ENCODE assay signal across 13 cellular contexts in the genomic region with DNA sequence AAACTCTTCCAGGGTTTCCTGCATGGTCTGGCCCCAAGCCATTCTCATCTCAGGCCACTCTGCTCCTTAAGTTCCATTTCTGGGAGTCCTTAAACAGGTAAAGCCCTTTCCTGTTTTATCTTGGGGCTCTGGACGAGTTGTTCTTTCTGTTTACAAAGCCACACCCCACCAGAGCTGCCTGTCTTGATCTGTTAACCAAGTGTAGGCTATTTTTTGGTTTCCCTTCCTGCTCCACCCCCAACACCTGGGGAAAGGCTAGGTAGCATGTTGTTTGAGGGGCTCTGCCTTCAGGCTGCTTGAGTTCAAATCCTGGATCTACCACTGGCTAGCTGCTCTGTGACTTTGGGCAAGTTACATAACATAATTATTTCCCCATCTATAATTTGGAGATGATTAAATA. TPM values are rescaled to one million over a fixed set of nuclear protein-coding genes. Genes with fewer than 3 reads are reported as not detected.
DNase-seq lines count a peak whose midpoint lies in the region; ATAC-seq and TF ChIP-seq lines count a peak whose summit lies in the region.
"Had no signal": no experiment of that assay in that cellular context is flagged by ENCODE, and none has a peak within 500 bp of the region (broad histone marks: within the 10 kb centered on the region; RNA-seq: fewer than 3 reads in every experiment).

No MANE protein-coding gene starts in this region.

- peak overlapping the region; percentile 16 for H2AFZ ChIP-seq in SU-DHL-6 (ENCODE audit: low read depth, low read length, severe bottlenecking)

- DNase-seq in germinal center (ENCODE audit: low spot score) (peak; percentile 25), brain microvascular endothelial cell (no peak), left lobe of liver (ENCODE audit: low spot score) (no peak)
- DNase-seq: endodermal cell; HCEC 1CT; NCI-H1105; NK-92 treated with Interleukin-12 subunit alpha and Interleukin-12 subunit beta, amount 100 ng/mL, for 24 hours had no signal

- H3K9me3 ChIP-seq in ES-I3 (ENCODE audit: control insufficient read depth, insufficient read depth, low read length) = no peaks in the 10 kb centered on the region
- no peaks in the 10 kb centered on the region for H3K9me3 ChIP-seq in SU-DHL-6 (ENCODE audit: insufficient read depth, low read length)
- H3K9me3 ChIP-seq: neutrophil had no signal

- TF ChIP-seq CTCF in 22Rv1 (IDR thresholded peaks at IDR 0.05) = no peak
- TF ChIP-seq CTCF in SU-DHL-6 (IDR thresholded peaks at IDR 0.05; ENCODE audit: insufficient read depth, low read length, poor library complexity, severe bottlenecking) = no peak
- no peak for TF ChIP-seq CTCF in brain microvascular endothelial cell (IDR thresholded peaks at IDR 0.05; ENCODE audit: low read depth, low read length, missing control alignments)

- H3K27me3 ChIP-seq in SU-DHL-6 (ENCODE audit: low read length) = no peaks in the 10 kb centered on the region
- H3K27me3 ChIP-seq in brain microvascular endothelial cell (replicated peaks) = no peaks in the 10 kb centered on the region

- H3K27ac ChIP-seq in 22Rv1 (peak overlapping the region; percentile 89; the same call in 1 of the 2 replicates), SU-DHL-6 (ENCODE audit: low read depth, low read length) (no peak overlapping the region), brain microvascular endothelial cell (no peak overlapping the region)
- H3K27ac ChIP-seq: neutrophil had no signal

- H3K4me1 ChIP-seq in ES-I3 (ENCODE audit: insufficient read depth, low read length) = peaks cover 19% of the 10 kb centered on the region

- H3K4me2 ChIP-seq in SU-DHL-6 (ENCODE audit: low read depth, low read length, poor library complexity, severe bottlenecking) = peak overlapping the region; percentile 54

- in situ Hi-C loops in brain microvascular endothelial cell (cut with HindIII; ENCODE audit: low pct_ligation_motif_present, low sequenced_read_pairs) = no loop called here

- H3K4me3 ChIP-seq in SU-DHL-6 (ENCODE audit: insufficient read depth, low read length, poor library complexity, severe bottlenecking) (peak overlapping the region; percentile 49), brain microvascular endothelial cell (ENCODE audit: low read depth, low read length) (no peak overlapping the region)

- no peaks in the 10 kb centered on the region for H3K9me2 ChIP-seq in SU-DHL-6 (replicated peaks; ENCODE audit: insufficient read depth, low read length)

- H3K36me3 ChIP-seq in ES-I3 (ENCODE audit: insufficient read depth, low read length) (peaks cover 28% of the 10 kb centered on the region), SU-DHL-6 (ENCODE audit: low read length) (peaks cover 23% of the 10 kb centered on the region; the same call in 1 of the 2 replicates), brain microvascular endothelial cell (replicated peaks) (peaks cover 14% of the 10 kb centered on the region)
- H3K36me3 ChIP-seq: neutrophil had no signal

- H3K9ac ChIP-seq in ES-I3 (ENCODE audit: low read depth, low read length) (peak overlapping the region; percentile 74; the same call in 1 of the 2 replicates), SU-DHL-6 (ENCODE audit: low read length) (peak overlapping the region; percentile 49)

- no peak for ATAC-seq in HG03571 (IDR thresholded peaks at IDR 0.05; ENCODE audit: unreplicated experiment)
- ATAC-seq in HG03196 (IDR thresholded peaks at IDR 0.05; ENCODE audit: unreplicated experiment) = no peak
- no peak for ATAC-seq in left lobe of liver

- peaks cover 18% of the 10 kb centered on the region for H3K79me2 ChIP-seq in SU-DHL-6 (ENCODE audit: insufficient read depth, low read length)

- peaks cover 35% of the 10 kb centered on the region for H3F3A ChIP-seq in SU-DHL-6 (ENCODE audit: insufficient read depth)

- no peaks in the 10 kb centered on the region for H4K20me1 ChIP-seq in SU-DHL-6 (ENCODE audit: low read depth, low read length)

RNA-seq across cellular contexts. Expression of a gene that starts 40.0 kb away (rescaled TPM):
- total RNA-seq in left lobe of liver = not detected

RNA-seq across cellular contexts. Expression of a gene that starts 52.2 kb away (rescaled TPM):
- 4.9 TPM for total RNA-seq in left lobe of liver
